Comparison of ENCODE assay signal across 9 cellular contexts in genomic region chr15:38085104-38085503, GRCh38.
DNase-seq lines count a peak whose midpoint lies in the region; ATAC-seq and TF ChIP-seq lines count a peak whose summit lies in the region.
"Had no signal": no experiment of that assay in that cellular context is flagged by ENCODE, and none has a peak within 500 bp of the region (broad histone marks: within the 10 kb centered on the region; RNA-seq: fewer than 3 reads in every experiment).

No MANE protein-coding gene starts in this region.

- peaks cover 5 to 7% (median 5%) of the 10 kb centered on the region in 3 donors for H3K27me3 Mint-ChIP-seq in CD14-positive monocyte (ENCODE audit: low read depth in 3 of 3)
- peaks cover 9% of the 10 kb centered on the region for H3K27me3 Mint-ChIP-seq in activated T-helper 17 cell treated with anti-CD3 and anti-CD28 coated beads, Interleukin-2, amount 50 U/mL, for 72 hours

- peaks cover 53% of the 10 kb centered on the region for H3K4me1 Mint-ChIP-seq in CD14-positive monocyte
- peaks cover 5% of the 10 kb centered on the region for H3K4me1 Mint-ChIP-seq in activated T-helper 17 cell treated with anti-CD3 and anti-CD28 coated beads, Interleukin-2, amount 50 U/mL, for 72 hours

- no peaks in the 10 kb centered on the region for H3K36me3 Mint-ChIP-seq in CD14-positive monocyte
- H3K36me3 Mint-ChIP-seq in activated T-helper 17 cell treated with anti-CD3 and anti-CD28 coated beads, Interleukin-2, amount 50 U/mL, for 72 hours (ENCODE audit: low read depth), result no peaks in the 10 kb centered on the region

- TF ChIP-seq CTCF in CD14-positive monocyte (IDR thresholded peaks at IDR 0.05), result no peak

- H3K9me3 Mint-ChIP-seq in CD14-positive monocyte, result peaks cover 0 to 3% (median 2%) of the 10 kb centered on the region in 7 donors
- H3K9me3 Mint-ChIP-seq in activated T-helper 17 cell treated with anti-CD3 and anti-CD28 coated beads, Interleukin-2, amount 50 U/mL, for 72 hours, result no peaks in the 10 kb centered on the region

- ATAC-seq in GM19438 (IDR thresholded peaks at IDR 0.05; ENCODE audit: low read depth, unreplicated experiment) (peak; percentile 72), HG03159 (IDR thresholded peaks at IDR 0.05; ENCODE audit: unreplicated experiment) (peak; percentile 87), left lobe of liver (no peak)
- peak; percentile 19 for ATAC-seq in activated T-helper 17 cell treated with anti-CD3 and anti-CD28 coated beads, Interleukin-2, amount 50 U/mL, for 72 hours (replicated peaks)
- ATAC-seq: gastrocnemius medialis had no signal

- H3K27ac Mint-ChIP-seq in CD14-positive monocyte, result peak overlapping the region; percentile 87 to 94 (median 91)
- no peak overlapping the region for H3K27ac Mint-ChIP-seq in activated T-helper 17 cell treated with anti-CD3 and anti-CD28 coated beads, Interleukin-2, amount 50 U/mL, for 72 hours

- intact Hi-C loops in CD14-positive monocyte (cut with micrococcal nuclease), result loop anchor here (2.0 to 5.0 kb wide), 2 partner anchors 44 to 47 kb away; no protein-coding TSS in a partner anchor

- peak overlapping the region in 1 of 2 donors; percentile 87 for H3K4me3 Mint-ChIP-seq in CD14-positive monocyte
- peak overlapping the region; percentile 4 for H3K4me3 Mint-ChIP-seq in activated T-helper 17 cell treated with anti-CD3 and anti-CD28 coated beads, Interleukin-2, amount 50 U/mL, for 72 hours

- DNase-seq in CD14-positive monocyte (ENCODE audit: low spot score) (peak; percentile 59), AG20443 (ENCODE audit: low spot score) (no peak), GOT3 (lab: John Stamatoyannopoulos, UW) (no peak), left lobe of liver (ENCODE audit: low spot score) (no peak)
- DNase-seq in activated CD4-positive, CD25-positive, alpha-beta regulatory T cell treated with anti-CD3 and anti-CD28 coated beads, Interleukin-2, amount 50 U/mL, for 72 hours, result no peak
- DNase-seq: gastrocnemius medialis had no signal
